17 cellular contexts compared by ENCODE assay signal in genomic region chr11:2910401-2910955, GRCh38. TPM values are rescaled to one million over a fixed set of nuclear protein-coding genes. Genes with fewer than 3 reads are reported as not detected.
DNase-seq lines count a peak whose midpoint lies in the region; ATAC-seq, FAIRE-seq and TF ChIP-seq lines count a peak whose summit lies in the region.
"Had no signal": no experiment of that assay in that cellular context is flagged by ENCODE, and none has a peak within 500 bp of the region (broad histone marks: within the 10 kb centered on the region; RNA-seq: fewer than 3 reads in every experiment).

No MANE protein-coding gene starts in this region.

- no peak overlapping the region for H3K4ac ChIP-seq in H9 (ENCODE audit: low read depth, low read length)

- peaks cover 4 to 13% of the 10 kb centered on the region in 2 experiments; a peak in 4 of 5 replicates for H3K9me3 Mint-ChIP-seq in H9
- no peaks in the 10 kb centered on the region for H3K9me3 Mint-ChIP-seq in natural killer cell treated with Interleukin-12 subunit alpha and Interleukin-12 subunit beta and Interleukin-15 and Interleukin-18, amount 100 ng/mL, for 72 hours

- H3K23me2 ChIP-seq in H9 (ENCODE audit: insufficient read length, low read depth, low read length, poor library complexity, severe bottlenecking), result no peaks in the 10 kb centered on the region

- no peak for DNase-seq in H9
- no peak for DNase-seq in colonic mucosa
- DNase-seq in small intestine, result no peak
- DNase-seq in NCI-H69 (lab: John Stamatoyannopoulos, UW), result no peak
- DNase-seq in NCI-H510A treated with DMSO at 0.1 percent for 48 hours (lab: John Stamatoyannopoulos, UW), result no peak
- no peak for DNase-seq in natural killer cell treated with Interleukin-12 subunit alpha and Interleukin-12 subunit beta and Interleukin-15 and Interleukin-18, amount 100 ng/mL, for 72 hours (ENCODE audit: low spot score)
- DNase-seq: COR-L47, EL, KG1, NCI-H1436, NCI-H2029, NCI-H2171, NCI-H446 treated with DMSO at 0.1 percent for 48 hours, NCI-H774 had no signal

- no peak overlapping the region for H3T11ph ChIP-seq in H9 (ENCODE audit: low read length)

- no peak overlapping the region for H2BK20ac ChIP-seq in H9 (ENCODE audit: low read depth, low read length, poor library complexity, severe bottlenecking)

- H3K4me1 ChIP-seq in BLaER1 (peaks cover 79% of the 10 kb centered on the region), H9 (ENCODE audit: insufficient read depth, low read length) (no peaks in the 10 kb centered on the region), colonic mucosa (peaks cover 27% of the 10 kb centered on the region), small intestine (ENCODE audit: control insufficient read depth in 2 of 2, insufficient read depth in 1 of 2, low read depth in 1 of 2, low read length in 1 of 2) (peaks cover 0 to 3% of the 10 kb centered on the region in 2 donors)

- no peaks in the 10 kb centered on the region for H3K79me1 ChIP-seq in H9 (ENCODE audit: insufficient read depth, low read depth, low read length, poor library complexity, severe bottlenecking)

- H3K9ac ChIP-seq in BLaER1, result no peak overlapping the region; the same call in 1 of the 2 replicates
- no peak overlapping the region for H3K9ac ChIP-seq in H9 (ENCODE audit: extremely low read depth, insufficient read length, low read length)
- H3K9ac ChIP-seq in colonic mucosa (ENCODE audit: low read depth in 2 of 2, low read length in 2 of 2), result no peak overlapping the region

- peaks cover 6 to 12% (median 10%) of the 10 kb centered on the region in 3 experiments for H3K36me3 Mint-ChIP-seq in H9 (ENCODE audit: insufficient read depth in 1 of 3, low read depth in 3 of 3)
- H3K36me3 Mint-ChIP-seq in natural killer cell treated with Interleukin-12 subunit alpha and Interleukin-12 subunit beta and Interleukin-15 and Interleukin-18, amount 100 ng/mL, for 72 hours, result no peaks in the 10 kb centered on the region

- no peaks in the 10 kb centered on the region for H4K20me1 ChIP-seq in BLaER1
- H4K20me1 ChIP-seq in H9 (ENCODE audit: control insufficient read depth, insufficient read depth, insufficient read length), result peaks cover 2% of the 10 kb centered on the region

- no peaks in the 10 kb centered on the region for H3K36me3 ChIP-seq in BLaER1
- no peaks in the 10 kb centered on the region for H3K36me3 ChIP-seq in colonic mucosa
- H3K36me3 ChIP-seq in small intestine (ENCODE audit: control insufficient read depth in 2 of 2, insufficient read depth in 2 of 2, low read length in 2 of 2), result peaks cover 0 to 8% of the 10 kb centered on the region in 2 donors

- H3K4me3 Mint-ChIP-seq in H9, result no peak overlapping the region
- no peak overlapping the region for H3K4me3 Mint-ChIP-seq in natural killer cell treated with Interleukin-12 subunit alpha and Interleukin-12 subunit beta and Interleukin-15 and Interleukin-18, amount 100 ng/mL, for 72 hours

- no peak overlapping the region for H2AFZ ChIP-seq in H9 (ENCODE audit: low read length)

- no peak overlapping the region for H2BK5ac ChIP-seq in H9 (ENCODE audit: insufficient read length, low read length)

- H3K14ac ChIP-seq in H9 (ENCODE audit: insufficient read depth, low read length), result no peak overlapping the region

- WGBS in H9 (ENCODE audit: extremely low coverage, insufficient read length, low lambda C conversion rate), result no CpG with 5 or more reads among the region's 13 CpGs
- 86 to 87% (median 87%) methylated on average over 10 to 13 of the region's 13 CpGs for WGBS in small intestine, 3 donors

- H3K27ac ChIP-seq in BLaER1 (peak overlapping the region; percentile 93; the same call in 1 of the 2 replicates), H9 (ENCODE audit: insufficient read length, low read depth, low read length) (no peak overlapping the region), colonic mucosa (peak overlapping the region; percentile 95), small intestine (ENCODE audit: low read depth in 1 of 2, low read length in 1 of 2) (peak overlapping the region; percentile 95 to 97)

- H3K9me3 ChIP-seq in BLaER1 (peaks cover 3% of the 10 kb centered on the region; the same call in 1 of the 2 replicates), H9 (ENCODE audit: control insufficient read depth, low read depth, low read length) (no peaks in the 10 kb centered on the region), colonic mucosa (no peaks in the 10 kb centered on the region), small intestine (ENCODE audit: control insufficient read depth, low read depth) (no peaks in the 10 kb centered on the region)
- H3K9me3 ChIP-seq: A549 had no signal

- H2BK15ac ChIP-seq in H9 (ENCODE audit: low read depth, low read length), result no peak overlapping the region

- no peak overlapping the region for H3K18ac ChIP-seq in H9 (ENCODE audit: insufficient read length, low read depth, low read length)

- H4K8ac ChIP-seq in H9 (replicated peaks; ENCODE audit: insufficient read length, low read depth, low read length), result no peak overlapping the region

- H3K27me3 ChIP-seq in BLaER1 (no peaks in the 10 kb centered on the region), H9 (ENCODE audit: insufficient read depth, low read length) (no peaks in the 10 kb centered on the region), colonic mucosa (no peaks in the 10 kb centered on the region), small intestine (ENCODE audit: control insufficient read depth in 2 of 2, insufficient read depth in 2 of 2, low read length in 2 of 2) (no peaks in the 10 kb centered on the region)

- H2BK120ac ChIP-seq in H9 (ENCODE audit: low read depth, low read length, poor library complexity, severe bottlenecking), result no peak overlapping the region

- H2BK12ac ChIP-seq in H9 (ENCODE audit: insufficient read length, low read depth, low read length), result no peak overlapping the region

- peaks cover 11% of the 10 kb centered on the region for H3K27me3 Mint-ChIP-seq in H9 (ENCODE audit: low read depth)
- H3K27me3 Mint-ChIP-seq in natural killer cell treated with Interleukin-12 subunit alpha and Interleukin-12 subunit beta and Interleukin-15 and Interleukin-18, amount 100 ng/mL, for 72 hours, result no peaks in the 10 kb centered on the region

- TF ChIP-seq CTCF in H9 (conservative IDR thresholded peaks at IDR 0.05), result no peak
- no peak for TF ChIP-seq CTCF in colonic mucosa (IDR thresholded peaks at IDR 0.05)

- peaks cover 10% of the 10 kb centered on the region in 2 experiments; a peak in 3 of 4 replicates for H3K4me1 Mint-ChIP-seq in H9
- peaks cover 4 to 12% of the 10 kb centered on the region in 2 donors for H3K4me1 Mint-ChIP-seq in natural killer cell treated with Interleukin-12 subunit alpha and Interleukin-12 subunit beta and Interleukin-15 and Interleukin-18, amount 100 ng/mL, for 72 hours (ENCODE audit: low read depth in 2 of 2)

- no peak overlapping the region for H4K91ac ChIP-seq in H9 (ENCODE audit: insufficient read length, low read depth, low read length)

- H3K27ac Mint-ChIP-seq in H9, result peak overlapping the region in 2 of 3 experiments; percentile 50 to 79; a peak in 3 of 7 replicates
- H3K27ac Mint-ChIP-seq in natural killer cell treated with Interleukin-12 subunit alpha and Interleukin-12 subunit beta and Interleukin-15 and Interleukin-18, amount 100 ng/mL, for 72 hours, result no peak overlapping the region

- no peaks in the 10 kb centered on the region for H3K79me2 ChIP-seq in H9 (ENCODE audit: insufficient read depth, low read length)

- H2AK5ac ChIP-seq in H9 (ENCODE audit: insufficient read length, low read length), result no peak overlapping the region

- FAIRE-seq in small intestine (lab: Jason Lieb, UNC), result no peak
- FAIRE-seq: A549 had no signal

- H3K23ac ChIP-seq in H9 (ENCODE audit: insufficient read length, low read depth, low read length), result no peak overlapping the region

- ATAC-seq in natural killer cell treated with Interleukin-12 subunit alpha and Interleukin-12 subunit beta and Interleukin-15 and Interleukin-18, amount 100 ng/mL, for 72 hours, result no peak
- ATAC-seq in HG02981 (IDR thresholded peaks at IDR 0.05; ENCODE audit: unreplicated experiment), result no peak
- ATAC-seq: A549 had no signal

- H3K4me2 ChIP-seq in BLaER1 (peak overlapping the region; percentile 98), H9 (ENCODE audit: insufficient read depth, insufficient read length, low read length) (no peak overlapping the region)
- H3K4me2 ChIP-seq: A549 had no signal

- intact Hi-C loops in colonic mucosa (cut with DNase I), result no loop called here

- no peak overlapping the region for H4K5ac ChIP-seq in H9 (ENCODE audit: insufficient read length, low read depth, low read length)

- H3K4me3 ChIP-seq in BLaER1 (no peak overlapping the region), colonic mucosa (no peak overlapping the region), small intestine (ENCODE audit: low read depth in 1 of 2, low read length in 2 of 2) (no peak overlapping the region)
- H3K4me3 ChIP-seq: A549 had no signal

- H3K56ac ChIP-seq in H9 (ENCODE audit: insufficient read length, low read depth, low read length), result no peak overlapping the region

RNA-seq across cellular contexts. Expression of gene PHLDA2, which starts 18.7 kb away (rescaled TPM):
- total RNA-seq in H9 (2021) (41.5 and 42.8 TPM in 2 replicates), colonic mucosa (10 to 100 TPM; 31.6 to 41.6 TPM)
- 10 to 100 TPM; 21.8 to 55.1 (median 28.6) TPM for polyA plus RNA-seq in small intestine
- 1 to 10 TPM; 3.0 to 4.5 TPM for total RNA-seq in natural killer cell treated with Interleukin-12 subunit alpha and Interleukin-12 subunit beta and Interleukin-15 and Interleukin-18, amount 100 ng/mL, for 72 hours

RNA-seq across cellular contexts. Expression of gene CDKN1C, which starts 24.9 kb away (rescaled TPM):
- total RNA-seq in H9 (2021) (15.4 and 17.8 TPM in 2 replicates), colonic mucosa (10 to 100 TPM; 10.9 to 18.2 TPM)
- 10 to 100 TPM in 1 of 3 donors, 1 to 10 TPM in 2; 4.0 to 29.7 (median 5.7) TPM for polyA plus RNA-seq in small intestine
- 1 to 10 TPM; 1.2 to 2.0 TPM for total RNA-seq in natural killer cell treated with Interleukin-12 subunit alpha and Interleukin-12 subunit beta and Interleukin-15 and Interleukin-18, amount 100 ng/mL, for 72 hours

Comparison
In these comparisons a context has a peak if more than half of its experiments do, and no peak if none do; other contexts are left out.
1. H3K27ac Mint-ChIP-seq: peak in H9 (2 of 3); none in natural killer cell treated with Interleukin-12 subunit alpha and Interleukin-12 subunit beta and Interleukin-15 and Interleukin-18, amount 100 ng/mL, for 72 hours (0 of 2).